Comparison of ENCODE assay signal across 10 cellular contexts in the genomic region with DNA sequence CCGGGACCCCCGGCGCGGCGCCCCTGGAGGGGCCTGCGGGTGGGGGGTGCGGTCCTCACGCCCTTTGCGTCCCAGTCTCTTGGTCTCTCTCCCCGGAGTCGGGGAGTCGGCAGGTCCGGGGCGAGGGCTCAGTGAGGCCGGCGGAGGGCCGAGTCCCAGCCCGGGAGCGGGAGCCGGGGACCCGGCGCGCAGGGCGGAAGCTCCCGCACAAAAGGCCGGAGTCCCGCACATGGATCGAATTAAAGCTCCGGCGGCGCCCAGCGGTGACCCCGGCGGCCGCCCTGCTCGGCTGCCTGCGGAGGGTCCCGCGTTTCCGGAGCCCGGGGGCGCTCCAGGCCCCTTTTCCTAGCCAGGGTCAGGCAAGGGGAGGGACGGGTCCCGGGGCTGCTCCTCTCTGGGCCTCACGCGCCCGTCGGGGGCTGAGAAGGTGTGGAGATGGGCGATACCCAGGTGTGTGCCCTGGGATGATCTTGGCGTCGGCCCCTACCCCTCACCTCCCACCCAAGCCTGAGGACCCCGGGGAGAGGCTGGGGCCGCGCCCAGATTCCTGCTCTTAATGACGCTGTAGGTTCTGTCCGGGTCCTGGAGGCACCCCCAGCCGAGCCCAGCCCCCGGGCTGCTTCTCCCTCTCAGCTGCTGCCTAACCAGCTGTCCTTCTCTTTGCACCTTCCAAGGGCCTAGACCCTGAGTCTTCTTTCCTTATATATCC. TPM values are rescaled to one million over a fixed set of nuclear protein-coding genes. Genes with fewer than 3 reads are reported as not detected.
A peak's percentile ranks its signal among the peaks of the same experiment; 100 is the strongest.
DNase-seq lines count a peak whose midpoint lies in the region; ATAC-seq, FAIRE-seq and TF ChIP-seq lines count a peak whose summit lies in the region.
"Had no signal": no experiment of that assay in that cellular context is flagged by ENCODE, and none has a peak within 500 bp of the region (broad histone marks: within the 10 kb centered on the region; RNA-seq: fewer than 3 reads in every experiment).

No MANE protein-coding gene starts in this region.

- H3K4me1 ChIP-seq in A549 (peaks cover 49% of the 10 kb centered on the region), endodermal cell (ENCODE audit: control insufficient read depth, insufficient read depth, low read length) (peaks cover 13% of the 10 kb centered on the region), mucosa of rectum (ENCODE audit: control insufficient read depth in 2 of 2, insufficient read depth in 2 of 2, low read length in 2 of 2) (peaks cover 29 to 53% of the 10 kb centered on the region in 2 donors)

- no peak for TF ChIP-seq CTCF in A549 (IDR thresholded peaks at IDR 0.05)
- no peak for TF ChIP-seq CTCF in LNCaP clone FGC (IDR thresholded peaks at IDR 0.05; ENCODE audit: control insufficient read depth, extremely low read depth, insufficient read depth)
- TF ChIP-seq CTCF in endodermal cell (conservative IDR thresholded peaks at IDR 0.05): no peak

- no peak for FAIRE-seq in A549 (lab: Jason Lieb, UNC)
- FAIRE-seq: colon had no signal

- H3K27ac Mint-ChIP-seq in endodermal cell: peak overlapping the region; percentile 88

- CTCF ChIA-PET in A549 (lab: Yijun Ruan, JAX): interaction anchor here (2.0 kb wide), 1 partner anchor 33 kb away, joined by 7 read pairs; no protein-coding TSS in a partner anchor

- H3K27ac ChIP-seq in A549 (peak overlapping the region; percentile 94 to 99), endodermal cell (ENCODE audit: low read depth, low read length) (no peak overlapping the region), mucosa of rectum (ENCODE audit: low read depth in 2 of 2, low read length in 2 of 2) (peak overlapping the region; percentile 56 to 74)

- DNase-seq in A549 (ENCODE audit: low read depth in 1 of 2, low spot score in 1 of 2) (peak in 1 of 2 experiments; percentile 36), LNCaP clone FGC (ENCODE audit: low read depth) (no peak), endodermal cell (no peak), NCI-H1436 treated with DMSO at 0.1 percent for 48 hours (lab: John Stamatoyannopoulos, UW) (no peak), T-helper 1 cell (no peak), NCI-H82 treated with DMSO at 0.1 percent for 48 hours (lab: John Stamatoyannopoulos, UW; ENCODE audit: unreplicated experiment) (no peak)

- TF ChIP-seq POLR2A in A549 (IDR thresholded peaks at IDR 0.05; ENCODE audit: low read length): no peak

- H3K4me3 ChIP-seq in A549 (peak overlapping the region; percentile 97), LNCaP clone FGC (ENCODE audit: low read depth, low read length) (peak overlapping the region; percentile 52), endodermal cell (ENCODE audit: low read length) (peak overlapping the region; percentile 93), mucosa of rectum (ENCODE audit: low read length in 2 of 2) (peak overlapping the region; percentile 48 to 66)

- H3K36me3 ChIP-seq in endodermal cell (ENCODE audit: control insufficient read depth, insufficient read depth, low read length) (peaks cover 23% of the 10 kb centered on the region), mucosa of rectum (ENCODE audit: control insufficient read depth in 2 of 2, insufficient read depth in 2 of 2, low read length in 2 of 2) (peaks cover 0 to 6% of the 10 kb centered on the region in 2 donors)

- H3K9ac ChIP-seq in endodermal cell (ENCODE audit: extremely low read depth, low read length, poor library complexity, severe bottlenecking) (peak overlapping the region; percentile 80), mucosa of rectum (ENCODE audit: low read depth in 1 of 2, low read length in 2 of 2) (peak overlapping the region; percentile 65 to 78)

- TF ChIP-seq RAD21 in A549 (conservative IDR thresholded peaks at IDR 0.05 in 1 of 2, IDR thresholded peaks at IDR 0.05 in 1 of 2): no peak

- ATAC-seq in A549 (peak; percentile 36 to 58; a peak in 5 of 6 replicates), GM19397 (IDR thresholded peaks at IDR 0.05; ENCODE audit: unreplicated experiment) (no peak)

- POLR2A ChIA-PET in A549 (lab: Yijun Ruan, JAX): no interaction called here

- H3K27me3 Mint-ChIP-seq in endodermal cell (ENCODE audit: insufficient read depth): peaks cover 18% of the 10 kb centered on the region

- peak overlapping the region; percentile 78 for H3K4me3 Mint-ChIP-seq in endodermal cell

- H3K36me3 Mint-ChIP-seq in endodermal cell (ENCODE audit: low read depth): peaks cover 11% of the 10 kb centered on the region

- H3K27me3 ChIP-seq in endodermal cell (ENCODE audit: control insufficient read depth, insufficient read depth, low read length, poor library complexity, severe bottlenecking) (no peaks in the 10 kb centered on the region), mucosa of rectum (ENCODE audit: control insufficient read depth in 2 of 2, insufficient read depth in 2 of 2, low read length in 2 of 2) (peaks cover 0 to 4% of the 10 kb centered on the region in 2 donors)

- H3K4me1 Mint-ChIP-seq in endodermal cell: peaks cover 33% of the 10 kb centered on the region

- peaks cover 1% of the 10 kb centered on the region for H3K9me3 Mint-ChIP-seq in endodermal cell

- H3K4me2 ChIP-seq in A549: peak overlapping the region; percentile 85

- 18% methylated on average over 6 of the region's 58 CpGs for WGBS in A549 (ENCODE audit: missing lambda C conversion rate)
- WGBS in endodermal cell (ENCODE audit: insufficient coverage in 1 of 2, insufficient read length in 1 of 2), 2 experiments: 0 to 1% methylated on average over 4 to 54 of the region's 58 CpGs

- no peak for TF ChIP-seq EP300 in A549 (IDR thresholded peaks at IDR 0.05)

- H3K9me3 ChIP-seq in A549 (no peaks in the 10 kb centered on the region), endodermal cell (ENCODE audit: control insufficient read depth, low read length) (no peaks in the 10 kb centered on the region), mucosa of rectum (ENCODE audit: control insufficient read depth in 2 of 2, low read length in 2 of 2) (no peaks in the 10 kb centered on the region)

TF ChIP-seq in A549, 52 proteins besides CTCF, POLR2A, EP300 and RAD21 (continues in another document):
- TF ChIP-seq RFX5 (IDR thresholded peaks at IDR 0.05): no peak
- TF ChIP-seq, protein P1, sequence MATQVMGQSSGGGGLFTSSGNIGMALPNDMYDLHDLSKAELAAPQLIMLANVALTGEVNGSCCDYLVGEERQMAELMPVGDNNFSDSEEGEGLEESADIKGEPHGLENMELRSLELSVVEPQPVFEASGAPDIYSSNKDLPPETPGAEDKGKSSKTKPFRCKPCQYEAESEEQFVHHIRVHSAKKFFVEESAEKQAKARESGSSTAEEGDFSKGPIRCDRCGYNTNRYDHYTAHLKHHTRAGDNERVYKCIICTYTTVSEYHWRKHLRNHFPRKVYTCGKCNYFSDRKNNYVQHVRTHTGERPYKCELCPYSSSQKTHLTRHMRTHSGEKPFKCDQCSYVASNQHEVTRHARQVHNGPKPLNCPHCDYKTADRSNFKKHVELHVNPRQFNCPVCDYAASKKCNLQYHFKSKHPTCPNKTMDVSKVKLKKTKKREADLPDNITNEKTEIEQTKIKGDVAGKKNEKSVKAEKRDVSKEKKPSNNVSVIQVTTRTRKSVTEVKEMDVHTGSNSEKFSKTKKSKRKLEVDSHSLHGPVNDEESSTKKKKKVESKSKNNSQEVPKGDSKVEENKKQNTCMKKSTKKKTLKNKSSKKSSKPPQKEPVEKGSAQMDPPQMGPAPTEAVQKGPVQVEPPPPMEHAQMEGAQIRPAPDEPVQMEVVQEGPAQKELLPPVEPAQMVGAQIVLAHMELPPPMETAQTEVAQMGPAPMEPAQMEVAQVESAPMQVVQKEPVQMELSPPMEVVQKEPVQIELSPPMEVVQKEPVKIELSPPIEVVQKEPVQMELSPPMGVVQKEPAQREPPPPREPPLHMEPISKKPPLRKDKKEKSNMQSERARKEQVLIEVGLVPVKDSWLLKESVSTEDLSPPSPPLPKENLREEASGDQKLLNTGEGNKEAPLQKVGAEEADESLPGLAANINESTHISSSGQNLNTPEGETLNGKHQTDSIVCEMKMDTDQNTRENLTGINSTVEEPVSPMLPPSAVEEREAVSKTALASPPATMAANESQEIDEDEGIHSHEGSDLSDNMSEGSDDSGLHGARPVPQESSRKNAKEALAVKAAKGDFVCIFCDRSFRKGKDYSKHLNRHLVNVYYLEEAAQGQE (IDR thresholded peaks at IDR 0.05): no peak
- TF ChIP-seq JUN (IDR thresholded peaks at IDR 0.05): peak in 1 of 2 experiments; percentile 31; a peak in 1 of 5 replicates

RNA-seq across cellular contexts. Expression of a gene that starts 0.5 kb away (rescaled TPM):
- polyA plus RNA-seq in A549 (2011; rRNA removed) (24.6 and 28.9 TPM in 2 replicates), A549 (2017; fragmentation: RNase III; extraction: RNeasy Plus Mini Kit Qiagen cat#74134 plus additional on column Dnase treatment) (33.9 to 39.4 TPM (median 38.1 TPM) in 3 replicates)
- polyA plus RNA-seq in A549 (2012; cell fraction: cytosol; rRNA removed): 21.7 and 31.5 TPM in 2 replicates
- 32.8 and 35.5 TPM in 2 replicates for polyA plus RNA-seq in A549 (2012; cell fraction: nucleus; rRNA removed)
- polyA minus RNA-seq in A549 (2011; rRNA and poly(A)+ RNA removed): 13.5 and 26.6 TPM in 2 replicates
- total RNA-seq in endodermal cell: 10 to 100 TPM; 58.4 to 60.6 TPM
- polyA plus RNA-seq in endodermal cell (2013, experiment 1 of 2): 26.4 TPM
- 23.9 TPM for polyA plus RNA-seq in endodermal cell (2013, experiment 2 of 2)

RNA-seq across cellular contexts. Expression of a gene that starts 16.8 kb away (rescaled TPM):
- polyA plus RNA-seq in A549 (2011; rRNA removed): not detected in 2 replicates
- 0.04 and 0.09 TPM in 2 replicates for polyA plus RNA-seq in A549 (2012; cell fraction: cytosol; rRNA removed)
- polyA plus RNA-seq in A549 (2012; cell fraction: nucleus; rRNA removed): 0.17 TPM in 1 of 2 replicates, not detected in the other
- polyA plus RNA-seq in A549 (2017; fragmentation: RNase III; extraction: RNeasy Plus Mini Kit Qiagen cat#74134 plus additional on column Dnase treatment): not detected in 3 replicates
- polyA minus RNA-seq in A549 (2011; rRNA and poly(A)+ RNA removed): not detected in 2 replicates
- 1 to 10 TPM in 1 of 2 donors, under 1 TPM in 1; 0.46 to 3.2 TPM for total RNA-seq in endodermal cell
- 0.36 TPM for polyA plus RNA-seq in endodermal cell (2013, experiment 1 of 2)
- polyA plus RNA-seq in endodermal cell (2013, experiment 2 of 2): not detected
- total RNA-seq: subcutaneous adipose tissue had no signal

RNA-seq across cellular contexts. Expression of a gene that starts 23.0 kb away (rescaled TPM):
- polyA plus RNA-seq in A549 (2011; rRNA removed) (0.12 and 0.19 TPM in 2 replicates), A549 (2017; fragmentation: RNase III; extraction: RNeasy Plus Mini Kit Qiagen cat#74134 plus additional on column Dnase treatment) (0.19 to 0.31 TPM (median 0.26 TPM) in 3 replicates)
- 0.19 and 0.22 TPM in 2 replicates for polyA plus RNA-seq in A549 (2012; cell fraction: cytosol; rRNA removed)
- 1.2 and 2.0 TPM in 2 replicates for polyA plus RNA-seq in A549 (2012; cell fraction: nucleus; rRNA removed)
- not detected in 2 replicates for polyA minus RNA-seq in A549 (2011; rRNA and poly(A)+ RNA removed)
- 1 to 10 TPM; 1.8 to 3.5 TPM for total RNA-seq in endodermal cell
- 1.4 TPM for polyA plus RNA-seq in endodermal cell (2013, experiment 1 of 2)
- polyA plus RNA-seq in endodermal cell (2013, experiment 2 of 2): 0.95 TPM

RNA-seq across cellular contexts. Expression of a gene that starts 48.3 kb away (rescaled TPM):
- polyA plus RNA-seq in A549 (2011; rRNA removed): 2.0 and 4.1 TPM in 2 replicates
- polyA plus RNA-seq in A549 (2012; cell fraction: cytosol; rRNA removed): 1.6 and 2.1 TPM in 2 replicates
- polyA plus RNA-seq in A549 (2012; cell fraction: nucleus; rRNA removed): 0.46 and 0.81 TPM in 2 replicates
- 0.64 to 1.2 TPM (median 0.68 TPM) in 3 replicates for polyA plus RNA-seq in A549 (2017; fragmentation: RNase III; extraction: RNeasy Plus Mini Kit Qiagen cat#74134 plus additional on column Dnase treatment)
- polyA minus RNA-seq in A549 (2011; rRNA and poly(A)+ RNA removed): 0.37 and 0.54 TPM in 2 replicates
- 1 to 10 TPM; 1.6 to 3.7 TPM for total RNA-seq in endodermal cell
- 5.2 TPM for polyA plus RNA-seq in endodermal cell (2013, experiment 1 of 2)
- 5.2 TPM for polyA plus RNA-seq in endodermal cell (2013, experiment 2 of 2)
